In the genomic region with DNA sequence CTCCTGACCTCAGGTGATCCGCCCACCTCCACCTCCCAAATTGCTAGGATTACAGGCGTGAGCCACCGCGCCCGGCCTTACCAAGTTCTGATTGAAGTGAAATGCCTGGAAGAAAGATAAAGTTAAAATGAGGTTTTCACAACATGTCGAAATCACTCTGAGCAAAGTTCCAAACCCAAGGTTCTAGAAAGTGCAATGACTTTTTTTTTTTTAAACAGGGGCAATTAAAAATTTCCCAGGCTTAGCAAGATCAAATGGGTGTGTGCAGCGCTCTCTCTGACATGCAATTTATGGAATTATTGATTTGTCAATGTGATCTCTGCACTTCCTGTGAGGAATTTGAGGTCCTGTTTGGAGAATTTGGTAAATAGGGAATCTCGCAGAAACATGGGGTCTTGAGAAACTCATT, we compare ENCODE assay signal across 1 cellular context.
TF ChIP-seq lines count a peak whose summit lies in the region.

No MANE protein-coding gene starts in this region.

TF ChIP-seq in liver, 16 proteins besides CTCF, POLR2A, EP300 and RAD21 (continued from another document):
- TF ChIP-seq HNF4A (conservative IDR thresholded peaks at IDR 0.05): peak; percentile 82 to 86
- peak; percentile 31 for TF ChIP-seq HNF4G (IDR thresholded peaks at IDR 0.05)
- TF ChIP-seq, protein P1, sequence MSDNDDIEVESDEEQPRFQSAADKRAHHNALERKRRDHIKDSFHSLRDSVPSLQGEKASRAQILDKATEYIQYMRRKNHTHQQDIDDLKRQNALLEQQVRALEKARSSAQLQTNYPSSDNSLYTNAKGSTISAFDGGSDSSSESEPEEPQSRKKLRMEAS (IDR thresholded peaks at IDR 0.05): peak; percentile 49
